ENCODE assay signal across 14 cellular contexts in the genomic region with DNA sequence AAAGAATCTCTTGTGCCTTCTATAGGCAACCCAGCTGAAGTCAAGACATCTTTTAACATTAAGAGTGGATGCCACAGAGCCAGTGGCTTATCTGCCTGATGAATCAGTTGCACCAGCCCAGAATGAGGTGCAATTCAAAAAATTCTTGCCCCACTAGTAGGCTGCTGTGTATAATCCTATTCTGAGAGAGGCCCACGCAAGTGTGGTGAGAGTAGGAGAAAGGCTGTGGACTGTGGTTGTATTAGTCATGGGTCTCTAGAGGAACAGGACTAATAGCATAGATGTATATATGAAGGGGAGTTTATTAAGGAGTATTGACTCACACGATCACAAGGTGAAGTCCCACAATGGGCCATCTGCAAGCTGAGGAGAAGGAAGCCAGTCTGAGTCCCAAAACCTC.
DNase-seq lines count a peak whose midpoint lies in the region; ATAC-seq and TF ChIP-seq lines count a peak whose summit lies in the region.
"Had no signal": no experiment of that assay in that cellular context is flagged by ENCODE, and none has a peak within 500 bp of the region (broad histone marks: within the 10 kb centered on the region; RNA-seq: fewer than 3 reads in every experiment).

No MANE protein-coding gene starts in this region.

- H3K27me3 Mint-ChIP-seq in activated T-cell treated with anti-CD3 and anti-CD28 coated beads, Interleukin-2, amount 50 U/mL, for 72 hours (ENCODE audit: low read depth), result peaks cover 5% of the 10 kb centered on the region
- H3K27me3 Mint-ChIP-seq in natural killer cell treated with Interleukin-12 subunit alpha and Interleukin-12 subunit beta and Interleukin-15 and Interleukin-18, amount 100 ng/mL, for 72 hours, result no peaks in the 10 kb centered on the region

- TF ChIP-seq CTCF in GM13976 (IDR thresholded peaks at IDR 0.05; ENCODE audit: borderline replicate concordance, control extremely low read depth, extremely low read depth, insufficient read depth, missing control alignments), result no peak

- H3K4me3 Mint-ChIP-seq in activated T-cell treated with anti-CD3 and anti-CD28 coated beads, Interleukin-2, amount 50 U/mL, for 72 hours, result peak overlapping the region in 1 of 2 donors; percentile 78
- no peak overlapping the region for H3K4me3 Mint-ChIP-seq in natural killer cell treated with Interleukin-12 subunit alpha and Interleukin-12 subunit beta and Interleukin-15 and Interleukin-18, amount 100 ng/mL, for 72 hours
- H3K4me3 Mint-ChIP-seq: neural progenitor cell had no signal

- peak; percentile 88 to 89 for ATAC-seq in activated T-cell treated with anti-CD3 and anti-CD28 coated beads, Interleukin-2, amount 50 U/mL, for 72 hours (replicated peaks in 1 of 2)
- peak; percentile 81 to 92 for ATAC-seq in natural killer cell treated with Interleukin-12 subunit alpha and Interleukin-12 subunit beta and Interleukin-15 and Interleukin-18, amount 100 ng/mL, for 72 hours
- ATAC-seq: gastroesophageal sphincter, left lobe of liver had no signal

- DNase-seq in stimulated activated naive CD4-positive, alpha-beta T cell treated with Interleukin-2 at 50 U/mL for 16 hours (lab: John Stamatoyannopoulos, UW), result peak; percentile 45
- DNase-seq in stimulated activated naive CD4-positive, alpha-beta T cell (lab: John Stamatoyannopoulos, UW), result no peak
- DNase-seq in activated T-cell treated with anti-CD3 and anti-CD28 coated beads, Interleukin-2, amount 50 U/mL, for 72 hours, result peak; percentile 54 to 64
- no peak for DNase-seq in natural killer cell treated with Interleukin-12 subunit alpha and Interleukin-12 subunit beta and Interleukin-15 and Interleukin-18, amount 100 ng/mL, for 72 hours (ENCODE audit: low spot score)
- no peak for DNase-seq in HuH-7 (ENCODE audit: low spot score)
- no peak for DNase-seq in GM13976 (ENCODE audit: low spot score)
- DNase-seq in effector CD8-positive, alpha-beta T cell (lab: John Stamatoyannopoulos, UW), result no peak
- no peak for DNase-seq in T-helper 9 cell
- DNase-seq: activated effector memory CD4-positive, alpha-beta T cell treated with anti-CD3 and anti-CD28 coated beads, Interleukin-2, amount 50 U/mL, for 16 hours; NCI-H146; upper lobe of left lung had no signal

- no peak overlapping the region for H3K27ac Mint-ChIP-seq in activated T-cell treated with anti-CD3 and anti-CD28 coated beads, Interleukin-2, amount 50 U/mL, for 72 hours
- no peak overlapping the region for H3K27ac Mint-ChIP-seq in natural killer cell treated with Interleukin-12 subunit alpha and Interleukin-12 subunit beta and Interleukin-15 and Interleukin-18, amount 100 ng/mL, for 72 hours
- H3K27ac Mint-ChIP-seq: neural progenitor cell had no signal

- H3K9me3 Mint-ChIP-seq in activated T-cell treated with anti-CD3 and anti-CD28 coated beads, Interleukin-2, amount 50 U/mL, for 72 hours, result peaks cover 0 to 6% of the 10 kb centered on the region in 2 donors
- no peaks in the 10 kb centered on the region for H3K9me3 Mint-ChIP-seq in natural killer cell treated with Interleukin-12 subunit alpha and Interleukin-12 subunit beta and Interleukin-15 and Interleukin-18, amount 100 ng/mL, for 72 hours
- H3K9me3 Mint-ChIP-seq: neural progenitor cell had no signal

- peaks cover 1 to 2% of the 10 kb centered on the region in 2 donors for H3K36me3 Mint-ChIP-seq in activated T-cell treated with anti-CD3 and anti-CD28 coated beads, Interleukin-2, amount 50 U/mL, for 72 hours (ENCODE audit: insufficient read depth in 2 of 2)
- peaks cover 9% of the 10 kb centered on the region for H3K36me3 Mint-ChIP-seq in natural killer cell treated with Interleukin-12 subunit alpha and Interleukin-12 subunit beta and Interleukin-15 and Interleukin-18, amount 100 ng/mL, for 72 hours
- H3K36me3 Mint-ChIP-seq: neural progenitor cell had no signal

- H3K4me1 Mint-ChIP-seq in activated T-cell treated with anti-CD3 and anti-CD28 coated beads, Interleukin-2, amount 50 U/mL, for 72 hours (ENCODE audit: low read depth), result peaks cover 43% of the 10 kb centered on the region
- peaks cover 33 to 43% of the 10 kb centered on the region in 2 donors for H3K4me1 Mint-ChIP-seq in natural killer cell treated with Interleukin-12 subunit alpha and Interleukin-12 subunit beta and Interleukin-15 and Interleukin-18, amount 100 ng/mL, for 72 hours (ENCODE audit: low read depth in 2 of 2)
- H3K4me1 Mint-ChIP-seq: neural progenitor cell had no signal

- in situ Hi-C loops in GM13976 (cut with MboI; ENCODE audit: low sequenced_read_pairs, unreplicated experiment), result no loop called here

Comparison
In these comparisons a context has a peak if more than half of its experiments do, and no peak if none do; other contexts are left out.
1. DNase-seq: peak in stimulated activated naive CD4-positive, alpha-beta T cell treated with Interleukin-2 at 50 U/mL for 16 hours (single experiment) and activated T-cell treated with anti-CD3 and anti-CD28 coated beads, Interleukin-2, amount 50 U/mL, for 72 hours (2 of 2); none in stimulated activated naive CD4-positive, alpha-beta T cell (0 of 6), natural killer cell treated with Interleukin-12 subunit alpha and Interleukin-12 subunit beta and Interleukin-15 and Interleukin-18, amount 100 ng/mL, for 72 hours (single experiment), HuH-7 (single experiment), GM13976 (single experiment), effector CD8-positive, alpha-beta T cell (single experiment) and T-helper 9 cell (single experiment).